11 cellular contexts compared by ENCODE assay signal in genomic region chr20:4844766-4845465, GRCh38. TPM values are rescaled to one million over a fixed set of nuclear protein-coding genes. Genes with fewer than 3 reads are reported as not detected.
DNase-seq lines count a peak whose midpoint lies in the region; ATAC-seq and TF ChIP-seq lines count a peak whose summit lies in the region.
"Had no signal": no experiment of that assay in that cellular context is flagged by ENCODE, and none has a peak within 500 bp of the region (broad histone marks: within the 10 kb centered on the region; RNA-seq: fewer than 3 reads in every experiment).

No MANE protein-coding gene starts in this region.

- no peaks in the 10 kb centered on the region for H3K9me3 ChIP-seq in testis

- H3K4me3 ChIP-seq in testis: no peak overlapping the region

- no peak for TF ChIP-seq CTCF in GM20000 (IDR thresholded peaks at IDR 0.05; ENCODE audit: extremely low read depth, missing control alignments)
- no peak for TF ChIP-seq CTCF in testis (IDR thresholded peaks at IDR 0.05)

- H3K4me1 Mint-ChIP-seq in activated CD4-positive, alpha-beta T cell treated with anti-CD3 and anti-CD28 coated beads, Interleukin-2, amount 10 ng/mL, durations not matched to agents 24 days and 14 days: peaks cover 7% of the 10 kb centered on the region
- H3K4me1 Mint-ChIP-seq in T-helper 2 cell treated with Interferon-gamma antibody and Interleukin-4, amounts not matched to agents 5 μg/mL and 100 μg/mL, for 36 hours (ENCODE audit: low read depth): peaks cover 8% of the 10 kb centered on the region
- peaks cover 16 to 34% (median 24%) of the 10 kb centered on the region in 3 donors for H3K4me1 Mint-ChIP-seq in naive B cell

- H3K36me3 Mint-ChIP-seq in activated CD4-positive, alpha-beta T cell treated with anti-CD3 and anti-CD28 coated beads, Interleukin-2, amount 10 ng/mL, durations not matched to agents 24 days and 14 days (ENCODE audit: low read depth): no peaks in the 10 kb centered on the region
- H3K36me3 Mint-ChIP-seq in T-helper 2 cell treated with Interferon-gamma antibody and Interleukin-4, amounts not matched to agents 5 μg/mL and 100 μg/mL, for 36 hours (ENCODE audit: low read depth): no peaks in the 10 kb centered on the region
- no peaks in the 10 kb centered on the region for H3K36me3 Mint-ChIP-seq in naive B cell

- DNase-seq in activated CD4-positive, alpha-beta T cell treated with anti-CD3 and anti-CD28 coated beads, Interleukin-2, amount 10 ng/mL, durations not matched to agents 24 days and 14 days: no peak
- DNase-seq in activated CD4-positive, alpha-beta T cell treated with anti-CD3 and anti-CD28 coated beads, Interleukin-2, amount 50 U/mL, for 4 hours: no peak
- DNase-seq in GM20000 (ENCODE audit: low spot score) (peak; percentile 76), naive B cell (no peak), NK-92 (lab: John Stamatoyannopoulos, UW; ENCODE audit: unreplicated experiment) (no peak), testis (no peak)
- DNase-seq in T-helper 2 cell treated with Interferon-gamma antibody and Interleukin-4, amounts not matched to agents 5 μg/mL and 100 μg/mL, for 36 hours (ENCODE audit: low spot score): no peak
- DNase-seq: activated naive CD4-positive, alpha-beta T cell; NCI-H1417 treated with DMSO at 0.1 percent for 48 hours; stimulated activated naive CD4-positive, alpha-beta T cell treated with Interleukin-2 at 50 U/mL for 16 hours had no signal

- H3K27ac ChIP-seq in testis: no peak overlapping the region

- ATAC-seq in naive B cell (ENCODE audit: low read depth in 2 of 2) (peak; percentile 46 to 64), GM21786 (IDR thresholded peaks at IDR 0.05; ENCODE audit: unreplicated experiment) (no peak)

- peak overlapping the region; percentile 59 for H3K27ac Mint-ChIP-seq in activated CD4-positive, alpha-beta T cell treated with anti-CD3 and anti-CD28 coated beads, Interleukin-2, amount 10 ng/mL, durations not matched to agents 24 days and 14 days
- peak overlapping the region; percentile 55 for H3K27ac Mint-ChIP-seq in T-helper 2 cell treated with Interferon-gamma antibody and Interleukin-4, amounts not matched to agents 5 μg/mL and 100 μg/mL, for 36 hours
- H3K27ac Mint-ChIP-seq in naive B cell: peak overlapping the region in 4 of 6 donors; percentile 88 to 98 (median 92)

- no peaks in the 10 kb centered on the region for H3K27me3 ChIP-seq in testis

- no peaks in the 10 kb centered on the region for H3K9me3 Mint-ChIP-seq in activated CD4-positive, alpha-beta T cell treated with anti-CD3 and anti-CD28 coated beads, Interleukin-2, amount 10 ng/mL, durations not matched to agents 24 days and 14 days
- H3K9me3 Mint-ChIP-seq in T-helper 2 cell treated with Interferon-gamma antibody and Interleukin-4, amounts not matched to agents 5 μg/mL and 100 μg/mL, for 36 hours: no peaks in the 10 kb centered on the region
- H3K9me3 Mint-ChIP-seq in naive B cell: peaks cover 0 to 4% (median 1%) of the 10 kb centered on the region in 7 donors

- peaks cover 8% of the 10 kb centered on the region for H3K27me3 Mint-ChIP-seq in activated CD4-positive, alpha-beta T cell treated with anti-CD3 and anti-CD28 coated beads, Interleukin-2, amount 10 ng/mL, durations not matched to agents 24 days and 14 days
- no peaks in the 10 kb centered on the region for H3K27me3 Mint-ChIP-seq in T-helper 2 cell treated with Interferon-gamma antibody and Interleukin-4, amounts not matched to agents 5 μg/mL and 100 μg/mL, for 36 hours (ENCODE audit: low read depth)
- no peaks in the 10 kb centered on the region for H3K27me3 Mint-ChIP-seq in naive B cell

- no peak overlapping the region for H3K4me3 Mint-ChIP-seq in activated CD4-positive, alpha-beta T cell treated with anti-CD3 and anti-CD28 coated beads, Interleukin-2, amount 10 ng/mL, durations not matched to agents 24 days and 14 days
- peak overlapping the region; percentile 19 for H3K4me3 Mint-ChIP-seq in T-helper 2 cell treated with Interferon-gamma antibody and Interleukin-4, amounts not matched to agents 5 μg/mL and 100 μg/mL, for 36 hours
- peak overlapping the region in 1 of 8 donors; percentile 56 for H3K4me3 Mint-ChIP-seq in naive B cell

- peaks cover 3% of the 10 kb centered on the region for H3K4me1 ChIP-seq in testis

- H3K36me3 ChIP-seq in testis (ENCODE audit: low read depth, missing control alignments): no peaks in the 10 kb centered on the region

- TF ChIP-seq POLR2A in testis (IDR thresholded peaks at IDR 0.05): no peak

- WGBS in testis, 2 donors: 71 to 92% methylated on average over 9 of the region's 9 CpGs

- intact Hi-C loops in activated CD4-positive, alpha-beta T cell treated with anti-CD3 and anti-CD28 coated beads, Interleukin-2, amount 10 ng/mL, durations not matched to agents 24 days and 14 days (cut with micrococcal nuclease): no loop called here
- intact Hi-C loops in testis (cut with DNase I; ENCODE audit: low total_unique reads): no loop called here

RNA-seq across cellular contexts. Expression of gene RASSF2, which starts 21.5 kb away (rescaled TPM):
- total RNA-seq in activated CD4-positive, alpha-beta T cell treated with anti-CD3 and anti-CD28 coated beads, Interleukin-2, amount 10 ng/mL, durations not matched to agents 24 days and 14 days: 38.1 and 38.5 TPM in 2 replicates
- polyA plus RNA-seq in naive B cell (ENCODE audit: low read depth in 6 of 6) (10 to 100 TPM; 44.5 to 91.0 (median 59.7) TPM), testis (ENCODE audit: insufficient read depth, low read depth, low replicate concordance) (54.8 TPM)
- total RNA-seq in testis: 10 to 100 TPM; 67.8 to 82.9 TPM
